Comparison of ENCODE assay signal across 21 cellular contexts in genomic region chr20:16293590-16293989, GRCh38.
DNase-seq lines count a peak whose midpoint lies in the region; ATAC-seq lines count a peak whose summit lies in the region.
"Had no signal": no experiment of that assay in that cellular context is flagged by ENCODE, and none has a peak within 500 bp of the region (broad histone marks: within the 10 kb centered on the region; RNA-seq: fewer than 3 reads in every experiment).

No MANE protein-coding gene starts in this region.

- no peaks in the 10 kb centered on the region for H3K9me3 ChIP-seq in adipocyte (ENCODE audit: control insufficient read depth, low read length)
- H3K9me3 ChIP-seq in mesenchymal stem cell (ENCODE audit: control insufficient read depth, low read length) = no peaks in the 10 kb centered on the region
- H3K9me3 ChIP-seq: colonic mucosa, HAP-1 had no signal

- H2BK15ac ChIP-seq in mesenchymal stem cell (ENCODE audit: low read depth, poor library complexity, severe bottlenecking) = no peak overlapping the region

- H3K14ac ChIP-seq in mesenchymal stem cell (ENCODE audit: low read length in 2 of 2) = no peak overlapping the region

- H3K4me2 ChIP-seq in mesenchymal stem cell (ENCODE audit: low read length, poor library complexity, severe bottlenecking) = no peak overlapping the region

- H2BK120ac ChIP-seq in mesenchymal stem cell (ENCODE audit: low read depth, low read length) = no peak overlapping the region

- H2AK5ac ChIP-seq in mesenchymal stem cell (ENCODE audit: low read length, severe bottlenecking) = no peak overlapping the region

- H3K27me3 ChIP-seq in adipocyte (replicated peaks; ENCODE audit: control insufficient read depth, insufficient read depth, low read length) (no peaks in the 10 kb centered on the region), mesenchymal stem cell (ENCODE audit: control insufficient read depth in 1 of 2, insufficient read depth in 1 of 2, low read length in 2 of 2) (no peaks in the 10 kb centered on the region)
- H3K27me3 ChIP-seq: brain microvascular endothelial cell, colonic mucosa had no signal

- H4K8ac ChIP-seq in mesenchymal stem cell (ENCODE audit: low read length) = no peak overlapping the region

- 87% methylated on average over 4 of the region's 5 CpGs for WGBS in mesenchymal stem cell

- no peak overlapping the region for H3K4ac ChIP-seq in mesenchymal stem cell (ENCODE audit: low read depth in 1 of 2, low read length in 2 of 2)

- H3K27ac ChIP-seq in mesenchymal stem cell (ENCODE audit: low read length, poor library complexity, severe bottlenecking) = no peak overlapping the region
- H3K27ac ChIP-seq: brain microvascular endothelial cell, colonic mucosa, WERI-Rb-1 had no signal

- no peak overlapping the region for H3K9ac ChIP-seq in adipocyte (ENCODE audit: low read length)
- no peak overlapping the region for H3K9ac ChIP-seq in mesenchymal stem cell (ENCODE audit: low read length)

- no peak overlapping the region for H3K23ac ChIP-seq in mesenchymal stem cell (ENCODE audit: low read length in 2 of 2)

- H3K79me1 ChIP-seq in mesenchymal stem cell (replicated peaks; ENCODE audit: low read length, poor library complexity, severe bottlenecking) = no peaks in the 10 kb centered on the region

- ATAC-seq in HG02678 (IDR thresholded peaks at IDR 0.05; ENCODE audit: unreplicated experiment) (no peak), HG02938 (IDR thresholded peaks at IDR 0.05; ENCODE audit: unreplicated experiment) (no peak)
- ATAC-seq: activated T-cell treated with anti-CD3 and anti-CD28 coated beads, Interleukin-2, amount 50 U/mL, for 4 hours; SK-N-SH treated with all-trans-retinoic acid at 6 μM for 48 hours had no signal

- H3K4me3 ChIP-seq in adipocyte (ENCODE audit: low read length) (no peak overlapping the region), mesenchymal stem cell (ENCODE audit: insufficient read depth in 1 of 2, low read depth in 1 of 2, low read length in 2 of 2) (no peak overlapping the region)
- H3K4me3 ChIP-seq: colonic mucosa, HAP-1, lung had no signal

- DNase-seq in HCEC 1CT (peak; percentile 84), NCI-H510A (lab: John Stamatoyannopoulos, UW) (peak; percentile 35), adipocyte (ENCODE audit: low read depth) (peak; percentile 41), mesenchymal stem cell (peak; percentile 14), ureter (ENCODE audit: low spot score) (no peak)
- DNase-seq: activated CD4-positive, alpha-beta T cell treated with anti-CD3 and anti-CD28 coated beads, Interleukin-2, amount 10 ng/mL, durations not matched to agents 24 days and 14 days; activated T-cell treated with anti-CD3 and anti-CD28 coated beads, Interleukin-2, amount 50 U/mL, for 4 hours; brain microvascular endothelial cell; colonic mucosa; EL; NCI-H1105 treated with DMSO at 0.1 percent for 48 hours; NCI-H2029 treated with DMSO at 0.1 percent for 48 hours; NCI-H524; RPMI8226; T-helper 2 cell; WERI-Rb-1 had no signal

- no peak overlapping the region for H2AFZ ChIP-seq in mesenchymal stem cell (ENCODE audit: low read depth, low read length)

- no peaks in the 10 kb centered on the region for H3K36me3 ChIP-seq in adipocyte (ENCODE audit: control insufficient read depth, insufficient read depth, low read length, severe bottlenecking)
- H3K36me3 ChIP-seq in mesenchymal stem cell (ENCODE audit: control insufficient read depth in 1 of 2, insufficient read depth in 2 of 2, low read depth in 1 of 2, low read length in 2 of 2) = no peaks in the 10 kb centered on the region
- H3K36me3 ChIP-seq: brain microvascular endothelial cell, colonic mucosa, HAP-1, WERI-Rb-1 had no signal

- H4K91ac ChIP-seq in mesenchymal stem cell (ENCODE audit: low read length) = no peak overlapping the region

- H2BK5ac ChIP-seq in mesenchymal stem cell (ENCODE audit: low read depth, low read length, poor library complexity, severe bottlenecking) = no peak overlapping the region

- H3K4me1 ChIP-seq in adipocyte (ENCODE audit: control insufficient read depth, insufficient read depth, low read length) (peaks cover 8% of the 10 kb centered on the region), mesenchymal stem cell (ENCODE audit: control insufficient read depth, insufficient read depth, low read depth, low read length) (no peaks in the 10 kb centered on the region)
- H3K4me1 ChIP-seq: colonic mucosa, HAP-1 had no signal

- H3K18ac ChIP-seq in mesenchymal stem cell (ENCODE audit: low read depth in 1 of 2, low read length in 2 of 2) = no peak overlapping the region

- H2BK12ac ChIP-seq in mesenchymal stem cell (ENCODE audit: low read length in 2 of 2) = no peak overlapping the region
